Comparison of ENCODE assay signal across 15 cellular contexts in the genomic region with DNA sequence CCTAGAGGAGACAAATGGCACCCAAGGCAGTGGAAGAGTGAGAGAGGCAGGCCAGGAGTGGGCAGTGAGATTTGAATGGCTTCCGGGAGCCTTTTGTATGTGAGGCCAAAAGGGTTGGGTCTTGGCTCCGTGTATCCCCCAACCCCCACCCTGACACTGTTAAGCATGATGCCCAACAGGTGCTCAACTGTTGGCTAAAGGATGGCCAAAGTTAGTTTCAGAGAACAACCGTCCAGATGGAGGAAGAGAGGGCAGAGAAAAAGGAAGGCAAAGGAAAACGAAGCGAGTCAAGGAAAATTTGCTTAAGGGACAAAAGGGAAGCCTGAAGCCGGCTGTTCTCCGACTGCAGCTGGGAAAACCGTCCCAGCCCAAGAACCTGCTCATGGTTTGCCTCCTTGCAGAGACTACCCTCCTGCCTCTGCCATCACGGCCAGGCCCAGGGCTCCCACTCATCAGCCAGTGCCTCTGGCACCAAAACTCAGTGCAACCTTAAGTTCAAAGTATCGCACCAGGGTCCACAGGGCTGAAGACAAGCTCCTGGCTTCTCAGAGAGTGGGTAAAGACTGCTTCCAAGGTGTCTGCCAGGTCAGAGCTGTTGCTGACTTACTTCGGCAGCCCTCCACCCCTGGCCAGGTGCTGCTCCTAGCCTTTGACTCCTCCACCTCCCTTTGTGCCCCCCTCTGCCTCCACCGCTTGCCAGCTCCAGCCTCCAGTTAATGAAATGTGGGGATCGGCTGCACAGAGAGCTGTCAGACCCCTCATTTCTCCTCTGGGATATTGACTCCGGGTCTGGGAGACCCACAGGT. TPM values are rescaled to one million over a fixed set of nuclear protein-coding genes. Genes with fewer than 3 reads are reported as not detected.
DNase-seq lines count a peak whose midpoint lies in the region; ATAC-seq and TF ChIP-seq lines count a peak whose summit lies in the region.
"Had no signal": no experiment of that assay in that cellular context is flagged by ENCODE, and none has a peak within 500 bp of the region (broad histone marks: within the 10 kb centered on the region; RNA-seq: fewer than 3 reads in every experiment).

No MANE protein-coding gene starts in this region.

- H3K9me3 Mint-ChIP-seq in endodermal cell, result no peaks in the 10 kb centered on the region
- peaks cover 2% of the 10 kb centered on the region for H3K9me3 Mint-ChIP-seq in neural progenitor cell
- H3K9me3 Mint-ChIP-seq: activated naive CD8-positive, alpha-beta T cell treated with anti-CD3 and anti-CD28 coated beads, Interleukin-2, amount 10 ng/mL, durations not matched to agents 7 days and 5 days; stimulated activated naive B cell treated with anti-CD40 and anti-IgM and Interleukin-4, amounts not matched to agents 10 μg/mL and 1 μg/mL and 100 μg/mL, for 72 hours had no signal

- peak overlapping the region; percentile 54; the same call in 1 of the 2 replicates for H3K9ac ChIP-seq in ES-I3 (ENCODE audit: low read depth, low read length)
- no peak overlapping the region for H3K9ac ChIP-seq in endodermal cell (ENCODE audit: extremely low read depth, low read length, poor library complexity, severe bottlenecking)
- H3K9ac ChIP-seq in neural progenitor cell, result no peak overlapping the region

- H3K27ac Mint-ChIP-seq in endodermal cell (no peak overlapping the region), neural progenitor cell (no peak overlapping the region)
- H3K27ac Mint-ChIP-seq: activated naive CD8-positive, alpha-beta T cell treated with anti-CD3 and anti-CD28 coated beads, Interleukin-2, amount 10 ng/mL, durations not matched to agents 7 days and 5 days; stimulated activated naive B cell treated with anti-CD40 and anti-IgM and Interleukin-4, amounts not matched to agents 10 μg/mL and 1 μg/mL and 100 μg/mL, for 72 hours had no signal

- H3K9me3 ChIP-seq in ES-I3 (ENCODE audit: control insufficient read depth, insufficient read depth, low read length) (no peaks in the 10 kb centered on the region), endodermal cell (ENCODE audit: control insufficient read depth, low read length) (no peaks in the 10 kb centered on the region), neural progenitor cell (ENCODE audit: low read depth) (no peaks in the 10 kb centered on the region)
- H3K9me3 ChIP-seq: HAP-1, sigmoid colon had no signal

- peaks cover 98% of the 10 kb centered on the region for H3K27me3 ChIP-seq in endodermal cell (ENCODE audit: control insufficient read depth, insufficient read depth, low read length, poor library complexity, severe bottlenecking)
- H3K27me3 ChIP-seq in neural progenitor cell, result peaks cover 100% of the 10 kb centered on the region

- H3K27me3 Mint-ChIP-seq in endodermal cell (ENCODE audit: insufficient read depth), result peaks cover 99% of the 10 kb centered on the region
- peaks cover 82% of the 10 kb centered on the region for H3K27me3 Mint-ChIP-seq in neural progenitor cell (ENCODE audit: insufficient read depth, low read depth)

- H3K36me3 ChIP-seq in ES-I3 (ENCODE audit: insufficient read depth, low read length) (no peaks in the 10 kb centered on the region), endodermal cell (ENCODE audit: control insufficient read depth, insufficient read depth, low read length) (no peaks in the 10 kb centered on the region), neural progenitor cell (no peaks in the 10 kb centered on the region)
- H3K36me3 ChIP-seq: HAP-1, sigmoid colon had no signal

- 28 to 32% methylated on average over 8 to 14 of the region's 14 CpGs for WGBS in endodermal cell (ENCODE audit: insufficient coverage in 1 of 2, insufficient read length in 1 of 2), 2 experiments

- H3F3A ChIP-seq in neural progenitor cell (ENCODE audit: low read depth), result peaks cover 42% of the 10 kb centered on the region

- H3K4me3 Mint-ChIP-seq in endodermal cell (peak overlapping the region; percentile 56), neural progenitor cell (peak overlapping the region; percentile 78)

- peaks cover 27% of the 10 kb centered on the region for H4K20me1 ChIP-seq in neural progenitor cell (ENCODE audit: low read depth)

- H3K4me2 ChIP-seq in neural progenitor cell, result peak overlapping the region; percentile 91

- DNase-seq in endodermal cell (peak; percentile 72), neural progenitor cell (ENCODE audit: low spot score) (peak; percentile 31), NCI-H510A treated with DMSO at 0.1 percent for 48 hours (lab: John Stamatoyannopoulos, UW) (no peak), NCI-H2196 (lab: John Stamatoyannopoulos, UW; ENCODE audit: unreplicated experiment) (no peak)
- DNase-seq: activated CD8-positive, alpha-beta memory T cell treated with anti-CD3 and anti-CD28 coated beads, Interleukin-2, amount 50 U/mL, for 48 hours; activated naive CD8-positive, alpha-beta T cell treated with anti-CD3 and anti-CD28 coated beads, Interleukin-2, amount 10 ng/mL, durations not matched to agents 7 days and 5 days; kidney glomerular epithelial cell; NCI-H187; sigmoid colon; stimulated activated naive B cell treated with anti-CD40 and anti-IgM and Interleukin-4, amounts not matched to agents 10 μg/mL and 1 μg/mL and 100 μg/mL, for 72 hours; T-helper 1 cell had no signal

- ATAC-seq in GM21528 (IDR thresholded peaks at IDR 0.05; ENCODE audit: low FRiP score, unreplicated experiment), result no peak

- H3K4me1 Mint-ChIP-seq in endodermal cell, result peaks cover 21% of the 10 kb centered on the region
- peaks cover 54% of the 10 kb centered on the region for H3K4me1 Mint-ChIP-seq in neural progenitor cell

- no peak for TF ChIP-seq CTCF in endodermal cell (conservative IDR thresholded peaks at IDR 0.05)
- TF ChIP-seq CTCF in neural progenitor cell (IDR thresholded peaks at IDR 0.05), result no peak

- H3K4me3 ChIP-seq in endodermal cell (ENCODE audit: low read length) (no peak overlapping the region), neural progenitor cell (peak overlapping the region; percentile 65)

- H3K79me2 ChIP-seq in neural progenitor cell (ENCODE audit: low read depth), result no peaks in the 10 kb centered on the region

- no peaks in the 10 kb centered on the region for H3K36me3 Mint-ChIP-seq in endodermal cell (ENCODE audit: low read depth)
- H3K36me3 Mint-ChIP-seq in neural progenitor cell, result no peaks in the 10 kb centered on the region
- H3K36me3 Mint-ChIP-seq: activated naive CD8-positive, alpha-beta T cell treated with anti-CD3 and anti-CD28 coated beads, Interleukin-2, amount 10 ng/mL, durations not matched to agents 7 days and 5 days had no signal

- H3K27ac ChIP-seq in endodermal cell (ENCODE audit: low read depth, low read length) (no peak overlapping the region), neural progenitor cell (no peak overlapping the region)

- H2AFZ ChIP-seq in neural progenitor cell (replicated peaks), result peak overlapping the region; percentile 90

- H3K4me1 ChIP-seq in ES-I3 (ENCODE audit: insufficient read depth, low read length) (peaks cover 40% of the 10 kb centered on the region), endodermal cell (ENCODE audit: control insufficient read depth, insufficient read depth, low read length) (peaks cover 5% of the 10 kb centered on the region), neural progenitor cell (peaks cover 48% of the 10 kb centered on the region)

RNA-seq across cellular contexts. Expression of a gene that starts 4.2 kb away (rescaled TPM):
- total RNA-seq in endodermal cell (under 1 TPM; 0.20 to 0.38 TPM), neural progenitor cell (ENCODE audit: low replicate concordance) (0.84 and 2.8 TPM in 2 replicates)
- polyA plus RNA-seq in endodermal cell (2013, experiment 1 of 2), result 31.0 TPM
- 38.9 TPM for polyA plus RNA-seq in endodermal cell (2013, experiment 2 of 2)
- total RNA-seq: activated naive CD8-positive, alpha-beta T cell treated with anti-CD3 and anti-CD28 coated beads, Interleukin-2, amount 10 ng/mL, durations not matched to agents 7 days and 5 days; cardiac septum; sigmoid colon had no signal

RNA-seq across cellular contexts. Expression of a gene that starts 5.5 kb away (rescaled TPM):
- total RNA-seq in endodermal cell (1 to 10 TPM; 1.9 to 4.6 TPM), neural progenitor cell (ENCODE audit: low replicate concordance) (0.34 and 0.39 TPM in 2 replicates)
- 1.9 TPM for polyA plus RNA-seq in endodermal cell (2013, experiment 1 of 2)
- 2.2 TPM for polyA plus RNA-seq in endodermal cell (2013, experiment 2 of 2)

RNA-seq across cellular contexts. Expression of a gene that starts 18.1 kb away (rescaled TPM):
- total RNA-seq in endodermal cell (10 to 100 TPM; 60.5 to 87.4 TPM), neural progenitor cell (ENCODE audit: low replicate concordance) (40.0 and 66.4 TPM in 2 replicates)
- 89.3 TPM for polyA plus RNA-seq in endodermal cell (2013, experiment 1 of 2)
- 86.0 TPM for polyA plus RNA-seq in endodermal cell (2013, experiment 2 of 2)
- total RNA-seq: cardiac septum had no signal

RNA-seq across cellular contexts. Expression of a gene that starts 26.1 kb away (rescaled TPM):
- 10 to 100 TPM; 50.2 to 64.8 TPM for total RNA-seq in endodermal cell
- polyA plus RNA-seq in endodermal cell (2013, experiment 1 of 2), result 52.3 TPM
- polyA plus RNA-seq in endodermal cell (2013, experiment 2 of 2), result 46.9 TPM
- total RNA-seq in neural progenitor cell (ENCODE audit: low replicate concordance), result 45.2 and 49.5 TPM in 2 replicates

RNA-seq across cellular contexts. Expression of a gene that starts 46.2 kb away (rescaled TPM):
- total RNA-seq in endodermal cell (under 1 TPM; 0.42 to 0.51 TPM), neural progenitor cell (ENCODE audit: low replicate concordance) (0.74 TPM in 1 of 2 replicates, not detected in the other)
- 18.3 TPM for polyA plus RNA-seq in endodermal cell (2013, experiment 1 of 2)
- 16.8 TPM for polyA plus RNA-seq in endodermal cell (2013, experiment 2 of 2)

Comparison
In these comparisons a context has a peak if more than half of its experiments do, and no peak if none do; other contexts are left out.
1. DNase-seq: peak in endodermal cell (single experiment) and neural progenitor cell (single experiment); none in NCI-H510A treated with DMSO at 0.1 percent for 48 hours (single experiment) and NCI-H2196 (single experiment).